ENCODE assay signal across 19 cellular contexts in the genomic region with DNA sequence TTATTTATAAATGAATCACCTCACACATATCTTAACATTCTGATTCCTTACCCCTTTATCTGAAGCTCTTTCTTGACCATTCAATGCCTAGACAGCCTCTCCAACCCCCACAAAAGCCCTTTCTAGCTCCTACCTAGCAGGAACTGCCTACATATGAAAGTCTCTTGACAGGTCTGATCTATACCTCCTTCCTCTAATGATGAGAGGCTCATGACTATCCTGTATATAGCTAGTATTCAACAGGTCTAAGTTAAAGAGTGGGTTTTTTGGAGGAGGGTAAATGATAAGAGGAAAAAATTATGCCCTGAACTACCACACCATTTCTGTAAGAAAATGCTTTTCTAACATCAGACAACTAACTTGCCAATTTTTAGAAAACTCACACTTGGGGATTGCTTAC.
"Had no signal": no experiment of that assay in that cellular context is flagged by ENCODE, and none has a peak within 500 bp of the region (broad histone marks: within the 10 kb centered on the region; RNA-seq: fewer than 3 reads in every experiment).

No MANE protein-coding gene starts in this region.

- H3K27me3 Mint-ChIP-seq: central memory CD8-positive, alpha-beta T cell; type B pancreatic cell had no signal

- H3K4me1 ChIP-seq: esophagus muscularis mucosa had no signal

- H3K27me3 ChIP-seq: brain microvascular endothelial cell, esophagus muscularis mucosa, right atrium auricular region had no signal

- DNase-seq: activated CD4-positive, alpha-beta T cell treated with anti-CD3 and anti-CD28 coated beads for 1 hour; activated CD8-positive, alpha-beta memory T cell treated with anti-CD3 and anti-CD28 coated beads, Interleukin-2, amount 50 U/mL, for 48 hours; brain microvascular endothelial cell; effector CD4-positive, alpha-beta T cell; islet precursor cell; nucleus accumbens; posterior cingulate gyrus; stimulated activated CD4-positive, alpha-beta T cell treated with anti-CD3 and anti-CD28 coated beads, Interleukin-15, amount 100 ng/mL, for 24 hours; stimulated activated CD4-positive, alpha-beta T cell treated with anti-CD3 and anti-CD28 coated beads, Interleukin-4, amount 100 ng/mL, for 1 hour; stimulated activated naive CD4-positive, alpha-beta T cell treated with Interleukin-2 at 50 U/mL for 16 hours; T-helper 9 cell had no signal

- H3K9me3 Mint-ChIP-seq: activated naive CD4-positive, alpha-beta T cell treated with anti-CD3 and anti-CD28 coated beads, Interleukin-2, amount 50 U/mL, for 72 hours; central memory CD8-positive, alpha-beta T cell; type B pancreatic cell had no signal

- H3K9me3 ChIP-seq: esophagus muscularis mucosa, right atrium auricular region had no signal

- H3K27ac Mint-ChIP-seq: type B pancreatic cell had no signal

- H3K4me3 Mint-ChIP-seq: central memory CD8-positive, alpha-beta T cell; type B pancreatic cell had no signal

- H3K4me3 ChIP-seq: coronary artery, esophagus muscularis mucosa, lung, right atrium auricular region, skin epidermis had no signal

- H3K27ac ChIP-seq: brain microvascular endothelial cell, coronary artery, esophagus muscularis mucosa, right atrium auricular region, skin epidermis had no signal
